8 cellular contexts compared by ENCODE assay signal in the genomic region with DNA sequence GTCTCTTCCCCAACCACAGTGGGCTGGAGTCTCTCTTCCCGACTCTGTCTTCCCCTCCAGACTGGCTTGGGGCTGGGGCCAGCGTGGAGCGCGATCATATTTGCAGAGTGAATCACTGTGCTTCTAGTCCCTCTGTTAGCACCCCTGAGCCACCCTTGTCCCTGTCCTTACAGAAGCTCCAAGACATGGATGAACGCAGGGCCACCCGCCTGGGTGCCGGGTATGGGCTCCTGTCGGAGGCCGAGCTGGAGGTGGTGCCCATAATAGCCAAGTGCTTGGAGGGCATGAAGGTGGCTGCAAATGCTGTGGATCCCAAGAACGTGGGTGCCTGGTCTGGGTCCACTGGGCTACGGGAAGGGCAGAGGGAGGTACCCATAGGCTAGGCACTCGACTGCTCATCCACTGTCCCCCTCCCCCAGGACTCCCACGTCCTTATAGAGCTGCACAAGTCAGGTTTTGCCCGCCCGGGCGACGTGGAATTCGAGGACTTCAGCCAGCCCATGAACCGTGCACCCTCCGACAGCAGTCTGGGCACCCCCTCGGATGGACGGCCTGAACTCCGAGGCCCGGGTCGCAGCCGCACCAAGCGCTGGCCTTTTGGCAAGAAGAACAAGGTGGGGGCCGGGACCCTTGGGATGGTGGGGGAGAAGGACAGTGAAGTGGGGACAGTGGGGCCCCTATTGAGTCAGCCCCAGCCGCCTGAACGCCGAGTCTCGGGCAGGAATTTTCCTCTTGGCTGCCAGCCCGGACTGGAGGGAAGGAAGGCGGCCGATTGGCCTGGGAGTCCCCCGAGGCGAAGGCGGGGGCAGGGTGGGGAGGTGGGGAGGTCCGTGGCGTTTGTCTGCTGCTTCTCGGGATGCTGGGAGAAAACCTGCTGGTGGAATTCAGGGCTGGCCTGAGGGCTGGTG. TPM values are rescaled to one million over a fixed set of nuclear protein-coding genes. Genes with fewer than 3 reads are reported as not detected.
DNase-seq lines count a peak whose midpoint lies in the region; ATAC-seq and TF ChIP-seq lines count a peak whose summit lies in the region.

No MANE protein-coding gene starts in this region.

- no peak overlapping the region for H3K4me3 Mint-ChIP-seq in stimulated activated naive CD8-positive, alpha-beta T cell treated with anti-CD3 and anti-CD28 coated beads, Interleukin-15, Interleukin-2, amounts not matched to agents 100 ng/mL and 50 ng/mL, for 24 hours
- H3K4me3 Mint-ChIP-seq in stimulated activated naive CD8-positive, alpha-beta T cell treated with anti-CD3 and anti-CD28 coated beads, Interleukin-15, amount 100 ng/mL, for 72 hours: no peak overlapping the region
- no peak overlapping the region for H3K4me3 Mint-ChIP-seq in activated CD8-positive, alpha-beta T cell treated with anti-CD3 and anti-CD28 coated beads for 36 hours

- CTCF ChIA-PET in activated CD8-positive, alpha-beta T cell treated with anti-CD3 and anti-CD28 coated beads for 36 hours (lab: Charles Lee): no interaction called here

- WGBS in ectodermal cell, 2 experiments: 75 to 77% methylated on average over 41 of the region's 41 CpGs
- 75 to 80% methylated on average over 37 to 38 of the region's 41 CpGs for WGBS in mesodermal cell (ENCODE audit: insufficient coverage in 2 of 2), 2 experiments

- H3K27me3 ChIP-seq in ectodermal cell (ENCODE audit: control insufficient read depth, insufficient read depth, low read length, poor library complexity, severe bottlenecking): no peaks in the 10 kb centered on the region
- no peaks in the 10 kb centered on the region for H3K27me3 ChIP-seq in vagina

- POLR2A ChIA-PET in activated CD8-positive, alpha-beta T cell treated with anti-CD3 and anti-CD28 coated beads for 36 hours (lab: Charles Lee): interaction anchor here (1.4 kb wide), 1 partner anchor 8 kb away, joined by 5 read pairs; no protein-coding TSS in a partner anchor

- H3K36me3 ChIP-seq in ectodermal cell (ENCODE audit: control insufficient read depth, insufficient read depth, low read length) (peaks cover 24% of the 10 kb centered on the region), mesodermal cell (ENCODE audit: control insufficient read depth, insufficient read depth, low read length) (peaks cover 74% of the 10 kb centered on the region), vagina (peaks cover 0 to 50% of the 10 kb centered on the region in 2 donors)

- H3K4me3 ChIP-seq in ectodermal cell (ENCODE audit: insufficient read depth, low read depth, low read length) (peak overlapping the region; percentile 14), mesodermal cell (ENCODE audit: extremely low read depth, insufficient read depth, low read length, poor library complexity, severe bottlenecking) (no peak overlapping the region), vagina (peak overlapping the region; percentile 23 to 30)

- H3K9me3 Mint-ChIP-seq in stimulated activated naive CD8-positive, alpha-beta T cell treated with anti-CD3 and anti-CD28 coated beads, Interleukin-15, Interleukin-2, amounts not matched to agents 100 ng/mL and 50 ng/mL, for 24 hours: no peaks in the 10 kb centered on the region
- H3K9me3 Mint-ChIP-seq in stimulated activated naive CD8-positive, alpha-beta T cell treated with anti-CD3 and anti-CD28 coated beads, Interleukin-15, amount 100 ng/mL, for 72 hours: no peaks in the 10 kb centered on the region
- H3K9me3 Mint-ChIP-seq in activated CD8-positive, alpha-beta T cell treated with anti-CD3 and anti-CD28 coated beads for 36 hours: no peaks in the 10 kb centered on the region

- no peak for DNase-seq in stimulated activated naive CD8-positive, alpha-beta T cell treated with anti-CD3 and anti-CD28 coated beads, Interleukin-15, amount 100 ng/mL, for 72 hours
- peak in 1 of 2 donors; percentile 93 for DNase-seq in vagina (ENCODE audit: extremely low spot score in 2 of 2)
- no peak for DNase-seq in activated CD8-positive, alpha-beta T cell treated with anti-CD3 and anti-CD28 coated beads for 36 hours

- no peaks in the 10 kb centered on the region for H3K9me3 ChIP-seq in ectodermal cell (ENCODE audit: control insufficient read depth, low read length)
- H3K9me3 ChIP-seq in mesodermal cell (ENCODE audit: control insufficient read depth, low read length): no peaks in the 10 kb centered on the region
- H3K9me3 ChIP-seq in vagina: no peaks in the 10 kb centered on the region

- peaks cover 59% of the 10 kb centered on the region for H3K36me3 Mint-ChIP-seq in stimulated activated naive CD8-positive, alpha-beta T cell treated with anti-CD3 and anti-CD28 coated beads, Interleukin-15, Interleukin-2, amounts not matched to agents 100 ng/mL and 50 ng/mL, for 24 hours (ENCODE audit: low read depth)
- H3K36me3 Mint-ChIP-seq in activated CD8-positive, alpha-beta T cell treated with anti-CD3 and anti-CD28 coated beads for 36 hours (ENCODE audit: low read depth): peaks cover 45% of the 10 kb centered on the region

- ATAC-seq in stimulated activated naive CD8-positive, alpha-beta T cell treated with anti-CD3 and anti-CD28 coated beads, Interleukin-15, amount 100 ng/mL, for 72 hours: no peak
- no peak for ATAC-seq in HG02885 (IDR thresholded peaks at IDR 0.05; ENCODE audit: poor library complexity, unreplicated experiment)
- ATAC-seq in HG02981 (IDR thresholded peaks at IDR 0.05; ENCODE audit: unreplicated experiment): no peak
- no peak for ATAC-seq in activated CD8-positive, alpha-beta T cell treated with anti-CD3 and anti-CD28 coated beads for 36 hours

- TF ChIP-seq POLR2A in vagina (IDR thresholded peaks at IDR 0.05): no peak

- intact Hi-C loops in vagina (cut with DNase I): no loop called here
- intact Hi-C loops in activated CD8-positive, alpha-beta T cell treated with anti-CD3 and anti-CD28 coated beads for 36 hours (cut with micrococcal nuclease): no loop called here

- no peak for TF ChIP-seq CTCF in vagina (IDR thresholded peaks at IDR 0.05)
- TF ChIP-seq CTCF in activated CD8-positive, alpha-beta T cell treated with anti-CD3 and anti-CD28 coated beads for 36 hours (IDR thresholded peaks at IDR 0.05): no peak

- peaks cover 19% of the 10 kb centered on the region for H3K4me1 Mint-ChIP-seq in stimulated activated naive CD8-positive, alpha-beta T cell treated with anti-CD3 and anti-CD28 coated beads, Interleukin-15, Interleukin-2, amounts not matched to agents 100 ng/mL and 50 ng/mL, for 24 hours (ENCODE audit: low read depth)
- H3K4me1 Mint-ChIP-seq in stimulated activated naive CD8-positive, alpha-beta T cell treated with anti-CD3 and anti-CD28 coated beads, Interleukin-15, amount 100 ng/mL, for 72 hours: peaks cover 11% of the 10 kb centered on the region
- H3K4me1 Mint-ChIP-seq in activated CD8-positive, alpha-beta T cell treated with anti-CD3 and anti-CD28 coated beads for 36 hours (ENCODE audit: low read depth): peaks cover 9% of the 10 kb centered on the region

- peaks cover 35% of the 10 kb centered on the region for H3K4me1 ChIP-seq in ectodermal cell (ENCODE audit: control insufficient read depth, insufficient read depth, low read length)
- H3K4me1 ChIP-seq in mesodermal cell (ENCODE audit: control insufficient read depth, insufficient read depth, low read length, poor library complexity, severe bottlenecking): peaks cover 28% of the 10 kb centered on the region
- peaks cover 53% of the 10 kb centered on the region for H3K4me1 ChIP-seq in vagina

- H3K27ac ChIP-seq in ectodermal cell (ENCODE audit: insufficient read depth, low read depth, low read length, poor library complexity, severe bottlenecking) (peak overlapping the region; percentile 84), mesodermal cell (ENCODE audit: low read depth, low read length, severe bottlenecking) (peak overlapping the region; percentile 72), vagina (peak overlapping the region; percentile 96)

- no peaks in the 10 kb centered on the region for H3K27me3 Mint-ChIP-seq in stimulated activated naive CD8-positive, alpha-beta T cell treated with anti-CD3 and anti-CD28 coated beads, Interleukin-15, Interleukin-2, amounts not matched to agents 100 ng/mL and 50 ng/mL, for 24 hours
- no peaks in the 10 kb centered on the region for H3K27me3 Mint-ChIP-seq in stimulated activated naive CD8-positive, alpha-beta T cell treated with anti-CD3 and anti-CD28 coated beads, Interleukin-15, amount 100 ng/mL, for 72 hours
- H3K27me3 Mint-ChIP-seq in activated CD8-positive, alpha-beta T cell treated with anti-CD3 and anti-CD28 coated beads for 36 hours: no peaks in the 10 kb centered on the region

- peak overlapping the region; percentile 8 for H3K27ac Mint-ChIP-seq in stimulated activated naive CD8-positive, alpha-beta T cell treated with anti-CD3 and anti-CD28 coated beads, Interleukin-15, Interleukin-2, amounts not matched to agents 100 ng/mL and 50 ng/mL, for 24 hours
- peak overlapping the region in 1 of 2 donors; percentile 34 for H3K27ac Mint-ChIP-seq in stimulated activated naive CD8-positive, alpha-beta T cell treated with anti-CD3 and anti-CD28 coated beads, Interleukin-15, amount 100 ng/mL, for 72 hours
- H3K27ac Mint-ChIP-seq in activated CD8-positive, alpha-beta T cell treated with anti-CD3 and anti-CD28 coated beads for 36 hours: no peak overlapping the region

RNA-seq across cellular contexts. Expression of a gene that starts 5.2 kb away (rescaled TPM):
- 71.1 TPM for polyA plus RNA-seq in ectodermal cell (2013, experiment 1 of 4)
- 56.7 TPM for polyA plus RNA-seq in ectodermal cell (2013, experiment 2 of 4)
- 54.0 TPM for polyA plus RNA-seq in ectodermal cell (2013, experiment 3 of 4)
- polyA plus RNA-seq in ectodermal cell (2013, experiment 4 of 4): 59.3 TPM
- 88.5 TPM for polyA plus RNA-seq in mesodermal cell (2013, experiment 1 of 2)
- polyA plus RNA-seq in mesodermal cell (2013, experiment 2 of 2): 77.2 TPM
- total RNA-seq in vagina: 129 TPM
- total RNA-seq in activated CD8-positive, alpha-beta T cell treated with anti-CD3 and anti-CD28 coated beads for 36 hours: 10 to 100 TPM; 33.8 to 34.3 TPM

RNA-seq across cellular contexts. Expression of a gene that starts 7.3 kb away (rescaled TPM):
- 44.3 TPM for polyA plus RNA-seq in ectodermal cell (2013, experiment 1 of 4)
- 37.0 TPM for polyA plus RNA-seq in ectodermal cell (2013, experiment 2 of 4)
- 37.4 TPM for polyA plus RNA-seq in ectodermal cell (2013, experiment 3 of 4)
- polyA plus RNA-seq in ectodermal cell (2013, experiment 4 of 4): 38.1 TPM
- polyA plus RNA-seq in mesodermal cell (2013, experiment 1 of 2): 46.0 TPM
- polyA plus RNA-seq in mesodermal cell (2013, experiment 2 of 2): 44.8 TPM
- 62.9 TPM for total RNA-seq in vagina
- total RNA-seq in activated CD8-positive, alpha-beta T cell treated with anti-CD3 and anti-CD28 coated beads for 36 hours: 10 to 100 TPM; 58.2 to 64.8 TPM

RNA-seq across cellular contexts. Expression of a gene that starts 22.6 kb away (rescaled TPM):
- polyA plus RNA-seq in ectodermal cell (2013, experiment 1 of 4): 0.35 TPM
- polyA plus RNA-seq in ectodermal cell (2013, experiment 2 of 4): 0.48 TPM
- polyA plus RNA-seq in ectodermal cell (2013, experiment 3 of 4): 0.59 TPM
- polyA plus RNA-seq in ectodermal cell (2013, experiment 4 of 4): 0.65 TPM
- 0.88 TPM for polyA plus RNA-seq in mesodermal cell (2013, experiment 1 of 2)
- 1.3 TPM for polyA plus RNA-seq in mesodermal cell (2013, experiment 2 of 2)
- total RNA-seq in vagina: 21.9 TPM
- total RNA-seq in activated CD8-positive, alpha-beta T cell treated with anti-CD3 and anti-CD28 coated beads for 36 hours: 10 to 100 TPM; 20.6 to 20.9 TPM

RNA-seq across cellular contexts. Expression of a gene that starts 24.2 kb away (rescaled TPM):
- polyA plus RNA-seq in ectodermal cell (2013, experiment 1 of 4): 0.78 TPM
- 1.1 TPM for polyA plus RNA-seq in ectodermal cell (2013, experiment 2 of 4)
- polyA plus RNA-seq in ectodermal cell (2013, experiment 3 of 4): 1.0 TPM
- 0.20 TPM for polyA plus RNA-seq in ectodermal cell (2013, experiment 4 of 4)
- polyA plus RNA-seq in mesodermal cell (2013, experiment 1 of 2): 2.9 TPM
- 2.0 TPM for polyA plus RNA-seq in mesodermal cell (2013, experiment 2 of 2)
- 1,239 TPM for total RNA-seq in vagina
- total RNA-seq in activated CD8-positive, alpha-beta T cell treated with anti-CD3 and anti-CD28 coated beads for 36 hours: 1 to 10 TPM in 1 of 2 experiments, under 1 TPM in 1; 0.34 to 1.1 TPM

RNA-seq across cellular contexts. Expression of a gene that starts 27.9 kb away (rescaled TPM):
- not detected for polyA plus RNA-seq in ectodermal cell (2013, experiment 1 of 4)
- not detected for polyA plus RNA-seq in ectodermal cell (2013, experiment 2 of 4)
- polyA plus RNA-seq in ectodermal cell (2013, experiment 3 of 4): not detected
- polyA plus RNA-seq in ectodermal cell (2013, experiment 4 of 4): 0.08 TPM
- 0.77 TPM for polyA plus RNA-seq in mesodermal cell (2013, experiment 1 of 2)
- 0.61 TPM for polyA plus RNA-seq in mesodermal cell (2013, experiment 2 of 2)
- 5.9 TPM for total RNA-seq in vagina
- total RNA-seq in activated CD8-positive, alpha-beta T cell treated with anti-CD3 and anti-CD28 coated beads for 36 hours: 10 to 100 TPM; 61.7 to 65.4 TPM
